Comparison of ENCODE assay signal across 24 cellular contexts in genomic region chr20:18738888-18739287, GRCh38.
A peak's percentile ranks its signal among the peaks of the same experiment; 100 is the strongest.
DNase-seq lines count a peak whose midpoint lies in the region; ATAC-seq, FAIRE-seq and TF ChIP-seq lines count a peak whose summit lies in the region.
"Had no signal": no experiment of that assay in that cellular context is flagged by ENCODE, and none has a peak within 500 bp of the region (broad histone marks: within the 10 kb centered on the region; RNA-seq: fewer than 3 reads in every experiment).

No MANE protein-coding gene starts in this region.

- H3K9me3 ChIP-seq in HepG2 (ENCODE audit: low read length) (no peaks in the 10 kb centered on the region), right lobe of liver (no peaks in the 10 kb centered on the region), hepatocyte (ENCODE audit: low read depth) (no peaks in the 10 kb centered on the region), spleen (no peaks in the 10 kb centered on the region)
- H3K9me3 ChIP-seq: A549, ascending aorta, SK-N-SH had no signal

- no peak for FAIRE-seq in HepG2 (lab: Jason Lieb, UNC)
- FAIRE-seq: A549, D721Med, GM18507 had no signal

- TF ChIP-seq CTCF in HepG2 (CRISPR knock-in tag; IDR thresholded peaks at IDR 0.05) (no peak), right lobe of liver (IDR thresholded peaks at IDR 0.05) (no peak), hepatocyte (IDR thresholded peaks at IDR 0.05; ENCODE audit: poor library complexity) (no peak), spleen (IDR thresholded peaks at IDR 0.05 in 8 of 11, conservative IDR thresholded peaks at IDR 0.05 in 3 of 11) (no peak)

- H3K4me2 ChIP-seq in HepG2 (ENCODE audit: low read depth, low read length) (no peak overlapping the region), hepatocyte (peak overlapping the region; percentile 28)
- H3K4me2 ChIP-seq: A549 had no signal

- H2AFZ ChIP-seq in HepG2 (ENCODE audit: low read length) (no peak overlapping the region), hepatocyte (no peak overlapping the region)

- H3K79me2 ChIP-seq in HepG2 (ENCODE audit: insufficient read depth, low read length) (no peaks in the 10 kb centered on the region), hepatocyte (no peaks in the 10 kb centered on the region)

- ATAC-seq in HepG2 (peak; percentile 74), right lobe of liver (no peak), GM18909 (IDR thresholded peaks at IDR 0.05; ENCODE audit: poor library complexity, unreplicated experiment) (no peak)

- TF ChIP-seq RAD21 in HepG2 (CRISPR knock-in tag; IDR thresholded peaks at IDR 0.05) = no peak

- BruUV-seq in HepG2 (replicated peaks; lab: Mats Ljungman, UMichigan) = no TSS peak

- 100% methylated on average over 2 of the region's 2 CpGs for WGBS in HepG2 (ENCODE audit: low lambda C conversion rate)
- 69% methylated on average over 2 of the region's 2 CpGs for WGBS in right lobe of liver (ENCODE audit: insufficient coverage, low coverage, low lambda C conversion rate, missing lambda C conversion rate)
- 97% methylated on average over 2 of the region's 2 CpGs for WGBS in hepatocyte (ENCODE audit: low lambda C conversion rate, missing lambda C conversion rate)
- WGBS in spleen, 5 donors = 96 to 100% (median 97%) methylated on average over 2 of the region's 2 CpGs

- CTCF ChIA-PET in HepG2 (lab: Yijun Ruan, JAX; ENCODE audit: low intra/inter-chr PET ratio, low total read pairs) = no interaction called here

- no peaks in the 10 kb centered on the region for H4K20me1 ChIP-seq in HepG2 (ENCODE audit: insufficient read depth, low read length)
- no peaks in the 10 kb centered on the region for H4K20me1 ChIP-seq in hepatocyte (ENCODE audit: insufficient read depth, poor library complexity, severe bottlenecking)

- H3K9me2 ChIP-seq in hepatocyte (replicated peaks; ENCODE audit: insufficient read depth) = no peaks in the 10 kb centered on the region
- H3K9me2 ChIP-seq: SK-N-SH had no signal

- no peak overlapping the region for H3K27ac ChIP-seq in HepG2 (ENCODE audit: extremely low read length, insufficient read depth, low read length)
- H3K27ac ChIP-seq in right lobe of liver = no peak overlapping the region
- peak overlapping the region; percentile 55 for H3K27ac ChIP-seq in hepatocyte
- H3K27ac ChIP-seq in spleen = peak overlapping the region in 5 of 8 donors; percentile 64 to 70 (median 67)
- H3K27ac ChIP-seq: A549 had no signal

- DNase-seq in HepG2 (ENCODE audit: low spot score) (no peak), right lobe of liver (no peak), hepatocyte (ENCODE audit: low spot score) (no peak), spleen (no peak), NCI-H748 treated with DMSO at 0.1 percent for 48 hours (lab: John Stamatoyannopoulos, UW) (no peak), NCI-H1930 (lab: John Stamatoyannopoulos, UW) (no peak), DMS114 treated with DMSO at 0.1 percent for 48 hours (lab: John Stamatoyannopoulos, UW; ENCODE audit: unreplicated experiment) (no peak)
- DNase-seq: activated B cell treated with CpG ODN at 0.5 μM for 24 hours; activated CD4-positive, alpha-beta memory T cell treated with anti-CD3 and anti-CD28 coated beads, Interleukin-2, amount 10 ng/mL, durations not matched to agents 7 days and 5 days; activated naive CD4-positive, alpha-beta T cell treated with anti-CD3 and anti-CD28 coated beads, Interleukin-2, amount 10 ng/mL, durations not matched to agents 7 days and 5 days; activated T-cell treated with anti-CD3 and anti-CD28 coated beads, Interleukin-2, amount 50 U/mL, for 24 hours; left ventricle myocardium superior; NCI-H1105 treated with DMSO at 0.1 percent for 48 hours; NCI-H2107; NCI-H510A; nucleus accumbens; SK-N-SH; stimulated activated CD4-positive, alpha-beta T cell treated with anti-CD3 and anti-CD28 coated beads, Interleukin-15, amount 100 ng/mL, for 24 hours; trophoblast cell had no signal

- POLR2A ChIA-PET in HepG2 (lab: Yijun Ruan, JAX) = no interaction called here

- intact Hi-C loops in HepG2 (cut with micrococcal nuclease; ENCODE audit: unreplicated experiment) = no loop called here
- intact Hi-C loops in right lobe of liver (cut with DNase I) = no loop called here
- intact Hi-C loops in spleen (cut with DNase I; ENCODE audit: low total_unique reads) = no loop called here

- no peak overlapping the region for H3K9ac ChIP-seq in HepG2 (ENCODE audit: insufficient read depth, low read depth, low read length)
- H3K9ac ChIP-seq: SK-N-SH had no signal

- TF ChIP-seq POLR2A in HepG2 (IDR thresholded peaks at IDR 0.05; ENCODE audit: insufficient read depth in 1 of 2, low read depth in 2 of 2, low read length in 2 of 2) (no peak), right lobe of liver (IDR thresholded peaks at IDR 0.05) (no peak), spleen (IDR thresholded peaks at IDR 0.05) (no peak)

- TF ChIP-seq EP300 in HepG2 (IDR thresholded peaks at IDR 0.05; ENCODE audit: low read depth in 2 of 2, low read length in 2 of 2) (no peak), HepG2 (CRISPR knock-in tag; IDR thresholded peaks at IDR 0.05; ENCODE audit: borderline replicate concordance) (no peak)

- H3K4me1 ChIP-seq in HepG2 (ENCODE audit: insufficient read depth, low read length) = no peaks in the 10 kb centered on the region
- no peaks in the 10 kb centered on the region for H3K4me1 ChIP-seq in right lobe of liver
- no peaks in the 10 kb centered on the region for H3K4me1 ChIP-seq in hepatocyte (ENCODE audit: insufficient read depth)
- peaks cover 0 to 6% (median 0%) of the 10 kb centered on the region in 6 donors for H3K4me1 ChIP-seq in spleen
- H3K4me1 ChIP-seq: A549 had no signal

- H3K36me3 ChIP-seq in HepG2 (replicated peaks in 1 of 2; ENCODE audit: control insufficient read depth in 1 of 2, insufficient read depth in 2 of 2, low read length in 2 of 2) = no peaks in the 10 kb centered on the region
- no peaks in the 10 kb centered on the region for H3K36me3 ChIP-seq in right lobe of liver
- H3K36me3 ChIP-seq in hepatocyte (replicated peaks; ENCODE audit: insufficient read depth, low read depth) = no peaks in the 10 kb centered on the region
- peaks cover 0 to 8% (median 0%) of the 10 kb centered on the region in 6 donors for H3K36me3 ChIP-seq in spleen

- H3K4me3 ChIP-seq in HepG2 (replicated peaks in 1 of 3; ENCODE audit: insufficient read depth in 1 of 3, low read depth in 2 of 3, low read length in 3 of 3) (no peak overlapping the region), right lobe of liver (no peak overlapping the region), hepatocyte (no peak overlapping the region), spleen (no peak overlapping the region)
- H3K4me3 ChIP-seq: A549, ascending aorta had no signal

- H3K27me3 ChIP-seq in HepG2 (ENCODE audit: control insufficient read depth in 1 of 2, insufficient read depth in 2 of 2, low read length in 2 of 2) = no peaks in the 10 kb centered on the region
- no peaks in the 10 kb centered on the region for H3K27me3 ChIP-seq in right lobe of liver
- H3K27me3 ChIP-seq in hepatocyte = no peaks in the 10 kb centered on the region
- H3K27me3 ChIP-seq in spleen (replicated peaks in 1 of 7) = no peaks in the 10 kb centered on the region
- H3K27me3 ChIP-seq: ascending aorta had no signal

- in situ Hi-C loops in HepG2 (cut with HindIII; ENCODE audit: extremely low pct_ligation_motif_present, low pct_unique_long_range_greater_than_20kb) = no loop called here

TF ChIP-seq in HepG2, 621 proteins besides CTCF, POLR2A, EP300 and RAD21:
- TF ChIP-seq ZNF180 (CRISPR knock-in tag; IDR thresholded peaks at IDR 0.05; ENCODE audit: borderline replicate concordance, low read depth) = peak; percentile 79; the same call in 1 of the 2 replicates
- no peak for TF ChIP-seq ZBTB46 (CRISPR knock-in tag; IDR thresholded peaks at IDR 0.05; ENCODE audit: borderline replicate concordance)

Comparison
In these comparisons a context has a peak if more than half of its experiments do, and no peak if none do; other contexts are left out.
1. H3K27ac ChIP-seq: peak in hepatocyte (single experiment) and spleen (5 of 8); none in HepG2 (single experiment) and right lobe of liver (0 of 3).